Comparison of ENCODE assay signal across 1 cellular context in the genomic region with DNA sequence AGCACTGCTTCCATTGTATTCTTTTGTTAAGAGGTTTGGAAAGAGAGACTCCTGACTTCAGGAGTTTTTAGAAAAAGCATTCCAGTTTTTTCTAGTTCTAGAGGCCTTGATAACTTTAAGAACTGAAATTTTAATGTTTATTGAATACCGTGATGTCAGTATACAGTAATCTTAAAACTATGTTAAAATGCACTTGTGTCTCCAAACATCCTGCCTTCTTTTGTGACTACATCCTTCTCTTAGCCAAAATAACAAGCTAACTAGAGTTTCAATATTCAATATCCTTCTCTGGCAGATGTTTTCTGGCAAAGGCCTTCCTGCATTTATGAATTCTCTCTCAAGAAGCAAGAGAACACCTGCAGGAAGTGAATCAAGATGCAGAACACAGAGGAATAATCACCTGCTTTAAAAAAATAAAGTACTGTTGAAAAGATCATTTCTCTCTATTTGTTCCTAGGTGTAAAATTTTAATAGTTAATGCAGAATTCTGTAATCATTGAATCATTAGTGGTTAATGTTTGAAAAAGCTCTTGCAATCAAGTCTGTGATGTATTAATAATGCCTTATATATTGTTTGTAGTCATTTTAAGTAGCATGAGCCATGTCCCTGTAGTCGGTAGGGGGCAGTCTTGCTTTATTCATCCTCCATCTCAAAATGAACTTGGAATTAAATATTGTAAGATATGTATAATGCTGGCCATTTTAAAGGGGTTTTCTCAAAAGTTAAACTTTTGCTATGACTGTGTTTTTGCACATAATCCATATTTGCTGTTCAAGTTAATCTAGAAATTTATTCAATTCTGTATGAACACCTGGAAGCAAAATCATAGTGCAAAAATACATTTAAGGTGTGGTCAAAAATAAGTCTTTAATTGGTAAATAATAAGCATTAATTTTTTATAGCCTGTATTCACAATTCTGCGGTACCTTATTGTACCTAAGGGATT.
TF ChIP-seq lines count a peak whose summit lies in the region.

No MANE protein-coding gene starts in this region.

TF ChIP-seq in GM12878, 131 proteins besides CTCF, POLR2A, EP300 and RAD21 (continued from another document):
- TF ChIP-seq, protein P1, sequence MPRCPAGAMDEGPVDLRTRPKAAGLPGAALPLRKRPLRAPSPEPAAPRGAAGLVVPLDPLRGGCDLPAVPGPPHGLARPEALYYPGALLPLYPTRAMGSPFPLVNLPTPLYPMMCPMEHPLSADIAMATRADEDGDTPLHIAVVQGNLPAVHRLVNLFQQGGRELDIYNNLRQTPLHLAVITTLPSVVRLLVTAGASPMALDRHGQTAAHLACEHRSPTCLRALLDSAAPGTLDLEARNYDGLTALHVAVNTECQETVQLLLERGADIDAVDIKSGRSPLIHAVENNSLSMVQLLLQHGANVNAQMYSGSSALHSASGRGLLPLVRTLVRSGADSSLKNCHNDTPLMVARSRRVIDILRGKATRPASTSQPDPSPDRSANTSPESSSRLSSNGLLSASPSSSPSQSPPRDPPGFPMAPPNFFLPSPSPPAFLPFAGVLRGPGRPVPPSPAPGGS (IDR thresholded peaks at IDR 0.05; ENCODE audit: borderline replicate concordance, insufficient read depth, low read depth, low read length, poor library complexity, severe bottlenecking): no peak
- TF ChIP-seq SMC3 (IDR thresholded peaks at IDR 0.05; ENCODE audit: borderline replicate concordance, low read length) (peak; percentile 84; the same call in 1 of the 2 replicates), ZNF592 (IDR thresholded peaks at IDR 0.05) (0 out of 2 replicates have a peak, but pooled peaks have one; percentile 41)
